In the genomic region with DNA sequence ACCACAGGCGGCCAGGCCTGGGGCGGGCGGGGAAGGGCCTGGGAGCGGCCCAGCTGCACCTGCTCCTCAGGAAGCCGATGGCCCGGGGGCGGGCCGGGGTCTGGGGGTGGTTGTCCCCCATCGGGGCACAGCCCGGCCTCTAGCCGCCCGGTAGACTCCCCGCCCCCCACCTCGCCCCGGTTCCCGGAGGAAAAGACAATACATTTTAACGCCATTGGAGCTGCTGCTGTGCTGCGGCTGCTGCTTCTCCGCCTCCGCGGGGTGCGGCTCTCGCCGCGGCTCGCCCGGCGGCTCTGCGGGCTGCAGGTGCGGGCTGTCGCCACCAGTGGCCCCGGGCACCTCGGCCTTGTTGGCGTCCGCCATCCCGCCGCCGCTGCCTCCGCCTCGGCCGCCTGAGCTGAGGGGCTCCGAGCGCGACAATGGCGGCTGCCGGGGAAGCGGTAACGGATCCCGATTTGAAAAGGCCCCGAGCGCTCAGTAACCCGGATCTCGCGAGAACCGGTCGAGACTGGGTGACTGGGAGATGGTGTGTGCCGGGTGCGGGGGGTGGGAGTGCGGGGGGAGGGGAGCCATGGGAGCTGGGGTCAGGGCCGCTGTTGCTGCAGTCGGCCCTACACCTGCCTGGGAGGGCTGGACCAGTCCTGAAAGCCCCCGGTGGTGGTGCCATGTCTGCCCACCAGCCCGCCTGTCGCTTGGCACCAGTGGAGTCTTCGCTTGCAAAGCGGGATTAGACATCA, we compare ENCODE assay signal across 8 cellular contexts. TPM values are rescaled to one million over a fixed set of nuclear protein-coding genes. Genes with fewer than 3 reads are reported as not detected.
A peak's percentile ranks its signal among the peaks of the same experiment; 100 is the strongest.
DNase-seq lines count a peak whose midpoint lies in the region; ATAC-seq and TF ChIP-seq lines count a peak whose summit lies in the region.

A gene with protein sequence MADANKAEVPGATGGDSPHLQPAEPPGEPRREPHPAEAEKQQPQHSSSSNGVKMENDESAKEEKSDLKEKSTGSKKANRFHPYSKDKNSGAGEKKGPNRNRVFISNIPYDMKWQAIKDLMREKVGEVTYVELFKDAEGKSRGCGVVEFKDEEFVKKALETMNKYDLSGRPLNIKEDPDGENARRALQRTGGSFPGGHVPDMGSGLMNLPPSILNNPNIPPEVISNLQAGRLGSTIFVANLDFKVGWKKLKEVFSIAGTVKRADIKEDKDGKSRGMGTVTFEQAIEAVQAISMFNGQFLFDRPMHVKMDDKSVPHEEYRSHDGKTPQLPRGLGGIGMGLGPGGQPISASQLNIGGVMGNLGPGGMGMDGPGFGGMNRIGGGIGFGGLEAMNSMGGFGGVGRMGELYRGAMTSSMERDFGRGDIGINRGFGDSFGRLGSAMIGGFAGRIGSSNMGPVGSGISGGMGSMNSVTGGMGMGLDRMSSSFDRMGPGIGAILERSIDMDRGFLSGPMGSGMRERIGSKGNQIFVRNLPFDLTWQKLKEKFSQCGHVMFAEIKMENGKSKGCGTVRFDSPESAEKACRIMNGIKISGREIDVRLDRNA (minus strand): TSS at position 421 of the 737 bp plus-strand sequence. CDS start 58 bp downstream, at position 363.

- intact Hi-C loops in OCI-LY7 (cut with micrococcal nuclease; ENCODE audit: unreplicated experiment): loop anchor here (2.0 kb wide), 1 partner anchor 153 kb away; the partner anchor contains the start of gene DUT

- CTCF ChIA-PET in OCI-LY7 (lab: Charles Lee; ENCODE audit: unreplicated experiment): no interaction called here

- H3K9me3 ChIP-seq in OCI-LY7 (ENCODE audit: low read length): peaks cover 18% of the 10 kb centered on the region; the same call in 1 of the 2 replicates

- DNase-seq in OCI-LY7 (ENCODE audit: low spot score) (peak; percentile 90), fibroblast of the conjunctiva (ENCODE audit: low read depth) (peak; percentile 21)
- peak; percentile 35 for DNase-seq in activated effector memory CD4-positive, alpha-beta T cell treated with Interleukin-2 at 50 U/mL for 16 hours
- peak; percentile 65 for DNase-seq in natural killer cell treated with Interleukin-12 subunit alpha and Interleukin-12 subunit beta and Interleukin-15 and Interleukin-18, amount 100 ng/mL, for 72 hours (ENCODE audit: low spot score)
- peak; percentile 79 for DNase-seq in stimulated activated naive CD8-positive, alpha-beta T cell treated with anti-CD3 and anti-CD28 coated beads, Interleukin-15, Interleukin-2, amounts not matched to agents 100 U/mL and 50 U/mL, for 24 hours

- peak within 1 kb of the TSS; percentile 84 for H3K4me3 ChIP-seq in OCI-LY7 (ENCODE audit: low read depth, low read length, poor library complexity, severe bottlenecking)

- peaks cover 6% of the 10 kb centered on the region; the same call in 1 of the 2 replicates for H4K20me1 ChIP-seq in OCI-LY7 (ENCODE audit: insufficient read depth, low read length)

- TF ChIP-seq CTCF in C4-2B (conservative IDR thresholded peaks at IDR 0.05) (no peak; the same call in 1 of the 2 replicates), OCI-LY7 (conservative IDR thresholded peaks at IDR 0.05; ENCODE audit: low read length) (no peak)

- H3K36me3 ChIP-seq in OCI-LY7 (ENCODE audit: insufficient read depth, low read length): peaks cover 23% of the 10 kb centered on the region

- no peaks in the 10 kb centered on the region for H3K9me3 Mint-ChIP-seq in natural killer cell treated with Interleukin-12 subunit alpha and Interleukin-12 subunit beta and Interleukin-15 and Interleukin-18, amount 100 ng/mL, for 72 hours

- H3K27ac Mint-ChIP-seq in natural killer cell treated with Interleukin-12 subunit alpha and Interleukin-12 subunit beta and Interleukin-15 and Interleukin-18, amount 100 ng/mL, for 72 hours: peak within 1 kb of the TSS; percentile 70 to 77

- H3K4me1 ChIP-seq in OCI-LY7 (ENCODE audit: insufficient read depth, low read length, poor library complexity, severe bottlenecking): peaks cover 38% of the 10 kb centered on the region

- no TSS peak for BruUV-seq in OCI-LY7 (replicated peaks; lab: Mats Ljungman, UMichigan)

- H3K4me3 Mint-ChIP-seq in natural killer cell treated with Interleukin-12 subunit alpha and Interleukin-12 subunit beta and Interleukin-15 and Interleukin-18, amount 100 ng/mL, for 72 hours: peak within 1 kb of the TSS; percentile 91

- H3K4me2 ChIP-seq in OCI-LY7 (ENCODE audit: low read length): peak within 1 kb of the TSS; percentile 93

- POLR2A ChIA-PET in OCI-LY7 (lab: Charles Lee): interaction anchor here (0.7 to 1.2 kb wide), 3 partner anchors 9 to 154 kb away, joined by 3 to 4 read pairs (median 3); no protein-coding TSS in a partner anchor

- peaks cover 9 to 10% of the 10 kb centered on the region in 2 donors for H3K4me1 Mint-ChIP-seq in natural killer cell treated with Interleukin-12 subunit alpha and Interleukin-12 subunit beta and Interleukin-15 and Interleukin-18, amount 100 ng/mL, for 72 hours (ENCODE audit: low read depth in 2 of 2)

- no peaks in the 10 kb centered on the region for H3K36me3 Mint-ChIP-seq in natural killer cell treated with Interleukin-12 subunit alpha and Interleukin-12 subunit beta and Interleukin-15 and Interleukin-18, amount 100 ng/mL, for 72 hours

- H3K27ac ChIP-seq in C4-2B (peak within 1 kb of the TSS; percentile 71), OCI-LY7 (ENCODE audit: low read depth, low read length, poor library complexity, severe bottlenecking) (peak within 1 kb of the TSS; percentile 78)

- peak within 1 kb of the TSS; percentile 94 for H2AFZ ChIP-seq in OCI-LY7 (ENCODE audit: low read length)

- no peaks in the 10 kb centered on the region for H3K9me2 ChIP-seq in OCI-LY7 (ENCODE audit: insufficient read depth, low read length)

- ATAC-seq in GM19395 (IDR thresholded peaks at IDR 0.05; ENCODE audit: unreplicated experiment) (peak; percentile 78), HG03558 (IDR thresholded peaks at IDR 0.05; ENCODE audit: extremely low read depth, unreplicated experiment) (peak; percentile 29)
- peak; percentile 81 to 84 for ATAC-seq in natural killer cell treated with Interleukin-12 subunit alpha and Interleukin-12 subunit beta and Interleukin-15 and Interleukin-18, amount 100 ng/mL, for 72 hours
- peak; percentile 80 for ATAC-seq in stimulated activated naive CD8-positive, alpha-beta T cell treated with anti-CD3 and anti-CD28 coated beads, Interleukin-15, Interleukin-2, amounts not matched to agents 100 U/mL and 50 U/mL, for 24 hours

- peaks cover 53% of the 10 kb centered on the region for H3K79me2 ChIP-seq in OCI-LY7 (ENCODE audit: insufficient read depth, low read depth, low read length)

- peaks cover 14 to 16% of the 10 kb centered on the region in 2 donors for H3K27me3 Mint-ChIP-seq in natural killer cell treated with Interleukin-12 subunit alpha and Interleukin-12 subunit beta and Interleukin-15 and Interleukin-18, amount 100 ng/mL, for 72 hours

RNA-seq across cellular contexts. Expression of the gene that starts here (rescaled TPM):
- total RNA-seq in OCI-LY7 (2014; rRNA removed; shearing (Covaris generic)): 44.0 and 57.1 TPM in 2 replicates
- 107 and 129 TPM in 2 replicates for total RNA-seq in OCI-LY7 (2022)
- total RNA-seq in natural killer cell treated with Interleukin-12 subunit alpha and Interleukin-12 subunit beta and Interleukin-15 and Interleukin-18, amount 100 ng/mL, for 72 hours: 10 to 100 TPM in 1 of 2 donors, 1 to 10 TPM in 1; 8.9 to 16.4 TPM

Comparison
In these comparisons a context has a peak if more than half of its experiments do, and no peak if none do; other contexts are left out.
1. Peak in every context shown above with its lines: DNase-seq, ATAC-seq, H3K4me3 ChIP-seq and H3K27ac ChIP-seq.
2. ATAC-seq: peak in every context shown above with its lines; median percentile 82 in natural killer cell treated with Interleukin-12 subunit alpha and Interleukin-12 subunit beta and Interleukin-15 and Interleukin-18, amount 100 ng/mL, for 72 hours; 80 in stimulated activated naive CD8-positive, alpha-beta T cell treated with anti-CD3 and anti-CD28 coated beads, Interleukin-15, Interleukin-2, amounts not matched to agents 100 U/mL and 50 U/mL, for 24 hours; 78 in GM19395; 29 in HG03558.
3. DNase-seq: peak in every context shown above with its lines; median percentile 90 in OCI-LY7; 79 in stimulated activated naive CD8-positive, alpha-beta T cell treated with anti-CD3 and anti-CD28 coated beads, Interleukin-15, Interleukin-2, amounts not matched to agents 100 U/mL and 50 U/mL, for 24 hours; 65 in natural killer cell treated with Interleukin-12 subunit alpha and Interleukin-12 subunit beta and Interleukin-15 and Interleukin-18, amount 100 ng/mL, for 72 hours; 35 in activated effector memory CD4-positive, alpha-beta T cell treated with Interleukin-2 at 50 U/mL for 16 hours; 21 in fibroblast of the conjunctiva.